ENCODE assay signal across 14 cellular contexts in genomic region chr10:8453587-8453986, GRCh38.
DNase-seq lines count a peak whose midpoint lies in the region; ATAC-seq, FAIRE-seq and TF ChIP-seq lines count a peak whose summit lies in the region.
"Had no signal": no experiment of that assay in that cellular context is flagged by ENCODE, and none has a peak within 500 bp of the region (broad histone marks: within the 10 kb centered on the region; RNA-seq: fewer than 3 reads in every experiment).

No MANE protein-coding gene starts in this region.

- no peak for TF ChIP-seq CTCF in left lung (IDR thresholded peaks at IDR 0.05)

- H3K27ac Mint-ChIP-seq in activated naive CD8-positive, alpha-beta T cell treated with anti-CD3 and anti-CD28 coated beads, Interleukin-2, amount 50 U/mL, for 24 hours: no peak overlapping the region
- no peak overlapping the region for H3K27ac Mint-ChIP-seq in activated naive CD8-positive, alpha-beta T cell treated with anti-CD3 and anti-CD28 coated beads for 36 hours
- peak overlapping the region; percentile 23 for H3K27ac Mint-ChIP-seq in central memory CD8-positive, alpha-beta T cell (ENCODE audit: low read depth)
- H3K27ac Mint-ChIP-seq: naive thymus-derived CD4-positive, alpha-beta T cell had no signal

- no peaks in the 10 kb centered on the region for H3K36me3 Mint-ChIP-seq in activated naive CD8-positive, alpha-beta T cell treated with anti-CD3 and anti-CD28 coated beads, Interleukin-2, amount 50 U/mL, for 24 hours (ENCODE audit: low read depth)
- no peaks in the 10 kb centered on the region for H3K36me3 Mint-ChIP-seq in activated naive CD8-positive, alpha-beta T cell treated with anti-CD3 and anti-CD28 coated beads for 36 hours
- no peaks in the 10 kb centered on the region for H3K36me3 Mint-ChIP-seq in central memory CD8-positive, alpha-beta T cell (ENCODE audit: insufficient read depth)

- H3K4me3 ChIP-seq in left lung: no peak overlapping the region
- H3K4me3 ChIP-seq: vagina had no signal

- H3K27me3 ChIP-seq in left lung: no peaks in the 10 kb centered on the region
- H3K27me3 ChIP-seq: vagina had no signal

- peaks cover 0 to 15% of the 10 kb centered on the region in 2 donors for H3K9me3 ChIP-seq in left lung
- H3K9me3 ChIP-seq: vagina had no signal

- peak; percentile 69 for ATAC-seq in activated naive CD8-positive, alpha-beta T cell treated with anti-CD3 and anti-CD28 coated beads, Interleukin-2, amount 50 U/mL, for 24 hours
- no peak for ATAC-seq in central memory CD8-positive, alpha-beta T cell (replicated peaks; ENCODE audit: extremely low read depth, poor library complexity, severe bottlenecking)
- peak; percentile 97 for ATAC-seq in left lung
- no peak for ATAC-seq in GM18868 (IDR thresholded peaks at IDR 0.05; ENCODE audit: unreplicated experiment)
- ATAC-seq: left colon; naive thymus-derived CD4-positive, alpha-beta T cell had no signal

- DNase-seq in activated naive CD8-positive, alpha-beta T cell treated with anti-CD3 and anti-CD28 coated beads, Interleukin-2, amount 50 U/mL, for 24 hours: no peak
- DNase-seq in activated naive CD8-positive, alpha-beta T cell treated with anti-CD3 and anti-CD28 coated beads for 36 hours: no peak
- no peak for DNase-seq in central memory CD8-positive, alpha-beta T cell (ENCODE audit: low spot score in 2 of 2)
- peak; percentile 50 to 71 for DNase-seq in left lung
- DNase-seq in urothelium cell line (ENCODE audit: low spot score): peak; percentile 27
- DNase-seq in COLO829 (ENCODE audit: low spot score): no peak
- DNase-seq in stimulated activated CD4-positive, alpha-beta T cell treated with anti-CD3 and anti-CD28 coated beads, Interleukin-4, amount 100 ng/mL, for 4 hours: no peak
- DNase-seq: activated naive CD4-positive, alpha-beta T cell treated with anti-CD3 and anti-CD28 coated beads, Interleukin-2, amount 50 U/mL, for 16 hours; cerebellar nuclear complex; left colon; naive thymus-derived CD4-positive, alpha-beta T cell; NK-92 treated with Interleukin-12 subunit alpha and Interleukin-12 subunit beta, amount 100 ng/mL, for 24 hours had no signal

- peaks cover 5% of the 10 kb centered on the region for H3K9me3 Mint-ChIP-seq in activated naive CD8-positive, alpha-beta T cell treated with anti-CD3 and anti-CD28 coated beads, Interleukin-2, amount 50 U/mL, for 24 hours
- H3K9me3 Mint-ChIP-seq in activated naive CD8-positive, alpha-beta T cell treated with anti-CD3 and anti-CD28 coated beads for 36 hours: peaks cover 2% of the 10 kb centered on the region
- H3K9me3 Mint-ChIP-seq in central memory CD8-positive, alpha-beta T cell: no peaks in the 10 kb centered on the region

- no peak for FAIRE-seq in urothelium cell line (lab: Jason Lieb, UNC)

- no peaks in the 10 kb centered on the region for H3K4me1 ChIP-seq in left lung
- H3K4me1 ChIP-seq: vagina had no signal

- H3K27ac ChIP-seq in left lung: no peak overlapping the region
- H3K27ac ChIP-seq: vagina had no signal

- H3K4me3 Mint-ChIP-seq in activated naive CD8-positive, alpha-beta T cell treated with anti-CD3 and anti-CD28 coated beads, Interleukin-2, amount 50 U/mL, for 24 hours: no peak overlapping the region
- H3K4me3 Mint-ChIP-seq in activated naive CD8-positive, alpha-beta T cell treated with anti-CD3 and anti-CD28 coated beads for 36 hours: no peak overlapping the region
- no peak overlapping the region for H3K4me3 Mint-ChIP-seq in central memory CD8-positive, alpha-beta T cell
- H3K4me3 Mint-ChIP-seq: naive thymus-derived CD4-positive, alpha-beta T cell had no signal

- peaks cover 11% of the 10 kb centered on the region for H3K4me1 Mint-ChIP-seq in activated naive CD8-positive, alpha-beta T cell treated with anti-CD3 and anti-CD28 coated beads, Interleukin-2, amount 50 U/mL, for 24 hours
- H3K4me1 Mint-ChIP-seq in activated naive CD8-positive, alpha-beta T cell treated with anti-CD3 and anti-CD28 coated beads for 36 hours: no peaks in the 10 kb centered on the region
- no peaks in the 10 kb centered on the region for H3K4me1 Mint-ChIP-seq in central memory CD8-positive, alpha-beta T cell

- H3K27me3 Mint-ChIP-seq in activated naive CD8-positive, alpha-beta T cell treated with anti-CD3 and anti-CD28 coated beads, Interleukin-2, amount 50 U/mL, for 24 hours: peaks cover 8% of the 10 kb centered on the region
- H3K27me3 Mint-ChIP-seq in activated naive CD8-positive, alpha-beta T cell treated with anti-CD3 and anti-CD28 coated beads for 36 hours: peaks cover 15% of the 10 kb centered on the region
- H3K27me3 Mint-ChIP-seq in central memory CD8-positive, alpha-beta T cell: peaks cover 20% of the 10 kb centered on the region

- no peaks in the 10 kb centered on the region for H3K36me3 ChIP-seq in left lung
- H3K36me3 ChIP-seq: vagina had no signal

- intact Hi-C loops in left lung (cut with DNase I): no loop called here

Comparison
In these comparisons a context has a peak if more than half of its experiments do, and no peak if none do; other contexts are left out.
1. ATAC-seq: peak in activated naive CD8-positive, alpha-beta T cell treated with anti-CD3 and anti-CD28 coated beads, Interleukin-2, amount 50 U/mL, for 24 hours (single experiment) and left lung (single experiment); none in central memory CD8-positive, alpha-beta T cell (single experiment) and GM18868 (single experiment).
2. DNase-seq: peak in left lung (2 of 2) and urothelium cell line (single experiment); none in activated naive CD8-positive, alpha-beta T cell treated with anti-CD3 and anti-CD28 coated beads, Interleukin-2, amount 50 U/mL, for 24 hours (single experiment), activated naive CD8-positive, alpha-beta T cell treated with anti-CD3 and anti-CD28 coated beads for 36 hours (single experiment), central memory CD8-positive, alpha-beta T cell (0 of 2), COLO829 (single experiment) and stimulated activated CD4-positive, alpha-beta T cell treated with anti-CD3 and anti-CD28 coated beads, Interleukin-4, amount 100 ng/mL, for 4 hours (0 of 2).